In the genomic region with DNA sequence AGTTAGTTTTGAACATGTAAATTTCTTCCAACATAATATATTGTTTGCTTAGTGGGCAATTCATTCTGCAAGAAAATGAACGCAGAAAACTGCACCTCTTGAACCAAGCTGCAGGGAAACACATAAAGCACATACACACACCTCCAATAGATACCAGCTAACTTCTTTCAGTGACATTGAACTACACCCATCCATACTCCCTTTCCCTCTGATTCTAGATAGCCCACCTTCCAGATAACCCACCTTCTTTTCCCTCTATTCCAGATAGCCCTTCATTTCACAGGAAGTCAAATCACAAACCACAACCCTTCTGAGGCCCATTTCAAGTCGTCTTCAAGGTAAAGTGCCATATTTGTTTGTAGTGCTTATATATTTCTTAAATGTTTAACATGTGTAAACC, we compare ENCODE assay signal across 1 cellular context.
TF ChIP-seq lines count a peak whose summit lies in the region.

No MANE protein-coding gene starts in this region.

TF ChIP-seq in WTC11, 78 proteins besides CTCF, POLR2A, EP300 and RAD21 (continued from another document):
- TF ChIP-seq AFF4 (CRISPR knock-in tag; IDR thresholded peaks at IDR 0.05; ENCODE audit: borderline replicate concordance) (no peak), SMAD3 (CRISPR knock-in tag; IDR thresholded peaks at IDR 0.05; ENCODE audit: borderline replicate concordance) (no peak), ZNF396 (CRISPR knock-in tag; IDR thresholded peaks at IDR 0.05; ENCODE audit: borderline replicate concordance) (no peak), CREB1 (CRISPR knock-in tag; IDR thresholded peaks at IDR 0.05) (no peak), ZNF532 (CRISPR knock-in tag; IDR thresholded peaks at IDR 0.05; ENCODE audit: borderline replicate concordance) (peak; percentile 40; the same call in 1 of the 2 replicates), SOX15 (CRISPR knock-in tag; IDR thresholded peaks at IDR 0.05) (no peak), ATF3 (CRISPR knock-in tag; conservative IDR thresholded peaks at IDR 0.05) (no peak)
- TF ChIP-seq, protein P1, sequence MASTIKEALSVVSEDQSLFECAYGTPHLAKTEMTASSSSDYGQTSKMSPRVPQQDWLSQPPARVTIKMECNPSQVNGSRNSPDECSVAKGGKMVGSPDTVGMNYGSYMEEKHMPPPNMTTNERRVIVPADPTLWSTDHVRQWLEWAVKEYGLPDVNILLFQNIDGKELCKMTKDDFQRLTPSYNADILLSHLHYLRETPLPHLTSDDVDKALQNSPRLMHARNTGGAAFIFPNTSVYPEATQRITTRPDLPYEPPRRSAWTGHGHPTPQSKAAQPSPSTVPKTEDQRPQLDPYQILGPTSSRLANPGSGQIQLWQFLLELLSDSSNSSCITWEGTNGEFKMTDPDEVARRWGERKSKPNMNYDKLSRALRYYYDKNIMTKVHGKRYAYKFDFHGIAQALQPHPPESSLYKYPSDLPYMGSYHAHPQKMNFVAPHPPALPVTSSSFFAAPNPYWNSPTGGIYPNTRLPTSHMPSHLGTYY (CRISPR knock-in tag; IDR thresholded peaks at IDR 0.05): no peak
